Comparison of ENCODE assay signal across 21 cellular contexts in genomic region chr10:31171402-31172120, GRCh38.
DNase-seq lines count a peak whose midpoint lies in the region; ATAC-seq and TF ChIP-seq lines count a peak whose summit lies in the region.
"Had no signal": no experiment of that assay in that cellular context is flagged by ENCODE, and none has a peak within 500 bp of the region (broad histone marks: within the 10 kb centered on the region; RNA-seq: fewer than 3 reads in every experiment).

No MANE protein-coding gene starts in this region.

- H3K36me3 ChIP-seq in CD4-positive, CD25-positive, alpha-beta regulatory T cell (ENCODE audit: control insufficient read depth, insufficient read depth, low read length): no peaks in the 10 kb centered on the region
- H3K36me3 ChIP-seq in adipocyte (ENCODE audit: control insufficient read depth, insufficient read depth, low read length, severe bottlenecking): no peaks in the 10 kb centered on the region
- no peaks in the 10 kb centered on the region for H3K36me3 ChIP-seq in aorta (ENCODE audit: control insufficient read depth in 1 of 2, insufficient read depth in 2 of 2, low read length in 1 of 2)
- no peaks in the 10 kb centered on the region for H3K36me3 ChIP-seq in body of pancreas (replicated peaks in 1 of 2; ENCODE audit: insufficient read depth in 1 of 2, low read depth in 2 of 2)
- H3K36me3 ChIP-seq: BE2C, lower lobe of right lung, neutrophil had no signal

- no peak overlapping the region for H3K27ac ChIP-seq in CD4-positive, CD25-positive, alpha-beta regulatory T cell (ENCODE audit: insufficient read depth, low read length, poor library complexity, severe bottlenecking)
- no peak overlapping the region for H3K27ac ChIP-seq in aorta (ENCODE audit: low read depth in 1 of 2, low read length in 2 of 2)
- no peak overlapping the region for H3K27ac ChIP-seq in body of pancreas
- H3K27ac ChIP-seq: lower lobe of right lung, neutrophil had no signal

- H3K27ac Mint-ChIP-seq in CD4-positive, CD25-positive, alpha-beta regulatory T cell: peak overlapping the region in 2 of 3 donors; percentile 27 to 37
- H3K27ac Mint-ChIP-seq in MCF 10A (ENCODE audit: low read depth, unreplicated experiment): no peak overlapping the region
- H3K27ac Mint-ChIP-seq: activated naive CD4-positive, alpha-beta T cell treated with anti-CD3 and anti-CD28 coated beads, Interleukin-2, amount 50 U/mL, for 24 hours; effector memory CD8-positive, alpha-beta T cell; type B pancreatic cell had no signal

- no peaks in the 10 kb centered on the region for H3K4me1 ChIP-seq in CD4-positive, CD25-positive, alpha-beta regulatory T cell (ENCODE audit: control insufficient read depth, insufficient read depth, low read length, poor library complexity, severe bottlenecking)
- H3K4me1 ChIP-seq in adipocyte (ENCODE audit: control insufficient read depth, insufficient read depth, low read length) (peaks cover 5% of the 10 kb centered on the region), aorta (ENCODE audit: control insufficient read depth in 1 of 2, insufficient read depth in 2 of 2, low read length in 2 of 2) (no peaks in the 10 kb centered on the region), body of pancreas (no peaks in the 10 kb centered on the region)
- H3K4me1 ChIP-seq: BE2C, lower lobe of right lung had no signal

- intact Hi-C loops in MCF 10A (cut with micrococcal nuclease) (no loop called here), aorta (cut with DNase I) (no loop called here), body of pancreas (cut with DNase I) (no loop called here)

- H3K4me3 ChIP-seq in CD4-positive, CD25-positive, alpha-beta regulatory T cell (ENCODE audit: low read depth, low read length): no peak overlapping the region
- H3K4me3 ChIP-seq in adipocyte (ENCODE audit: low read length): no peak overlapping the region
- no peak overlapping the region for H3K4me3 ChIP-seq in foreskin fibroblast (ENCODE audit: low read depth in 1 of 2, low read length in 2 of 2)
- H3K4me3 ChIP-seq in aorta (ENCODE audit: low read length in 2 of 2): no peak overlapping the region
- no peak overlapping the region for H3K4me3 ChIP-seq in body of pancreas
- H3K4me3 ChIP-seq: lower lobe of right lung had no signal

- DNase-seq in CD4-positive, CD25-positive, alpha-beta regulatory T cell: no peak
- peak; percentile 84 for DNase-seq in HCEC 1CT
- DNase-seq in adipocyte (ENCODE audit: low read depth): peak; percentile 39
- DNase-seq in foreskin fibroblast: peak; percentile 88 to 94
- no peak for DNase-seq in MCF 10A (ENCODE audit: unreplicated experiment)
- DNase-seq in aorta: no peak
- no peak for DNase-seq in NCI-H69 (lab: John Stamatoyannopoulos, UW)
- no peak for DNase-seq in body of pancreas
- DNase-seq: activated CD4-positive, CD25-positive, alpha-beta regulatory T cell treated with anti-CD3 and anti-CD28 coated beads, Interleukin-2, amount 50 U/mL, for 72 hours; activated CD8-positive, alpha-beta memory T cell treated with anti-CD3 and anti-CD28 coated beads for 24 hours; activated T-cell treated with anti-CD3 and anti-CD28 coated beads, Interleukin-2, amount 50 U/mL, for 4 hours; BE2C; effector memory CD8-positive, alpha-beta T cell; GOT3; hippocampal formation; lower lobe of right lung; NCI-H1092 treated with DMSO at 0.1 percent for 48 hours; NCI-H2029 treated with DMSO at 0.1 percent for 48 hours had no signal

- H3K27me3 ChIP-seq in CD4-positive, CD25-positive, alpha-beta regulatory T cell (ENCODE audit: control insufficient read depth, insufficient read depth, low read length): peaks cover 12% of the 10 kb centered on the region
- H3K27me3 ChIP-seq in adipocyte (replicated peaks; ENCODE audit: control insufficient read depth, insufficient read depth, low read length): no peaks in the 10 kb centered on the region
- H3K27me3 ChIP-seq in aorta (ENCODE audit: control insufficient read depth in 1 of 2, insufficient read depth in 2 of 2, low read length in 1 of 2): no peaks in the 10 kb centered on the region
- no peaks in the 10 kb centered on the region for H3K27me3 ChIP-seq in body of pancreas
- H3K27me3 ChIP-seq: BE2C, neutrophil had no signal

- 63 to 79% methylated on average over 4 of the region's 4 CpGs for WGBS in aorta, 2 donors
- WGBS in body of pancreas, 2 donors: 68 to 83% methylated on average over 4 of the region's 4 CpGs

- TF ChIP-seq CTCF in foreskin fibroblast (IDR thresholded peaks at IDR 0.05; ENCODE audit: low read depth, low read length): no peak
- TF ChIP-seq CTCF in MCF 10A (IDR thresholded peaks at IDR 0.05; ENCODE audit: unreplicated experiment): no peak
- no peak for TF ChIP-seq CTCF in body of pancreas (IDR thresholded peaks at IDR 0.05)

- no peak for TF ChIP-seq POLR2A in body of pancreas (IDR thresholded peaks at IDR 0.05)

- H3K9ac ChIP-seq in adipocyte (ENCODE audit: low read length): no peak overlapping the region

- H3K36me3 Mint-ChIP-seq in CD4-positive, CD25-positive, alpha-beta regulatory T cell: no peaks in the 10 kb centered on the region
- H3K36me3 Mint-ChIP-seq in MCF 10A (ENCODE audit: insufficient read depth, unreplicated experiment): no peaks in the 10 kb centered on the region
- H3K36me3 Mint-ChIP-seq: type B pancreatic cell had no signal

- H3K4me3 Mint-ChIP-seq in CD4-positive, CD25-positive, alpha-beta regulatory T cell: no peak overlapping the region
- H3K4me3 Mint-ChIP-seq in MCF 10A (ENCODE audit: unreplicated experiment): no peak overlapping the region
- H3K4me3 Mint-ChIP-seq: activated naive CD4-positive, alpha-beta T cell treated with anti-CD3 and anti-CD28 coated beads, Interleukin-2, amount 50 U/mL, for 24 hours; activated T-cell treated with anti-CD3 and anti-CD28 coated beads, Interleukin-2, amount 50 U/mL, for 4 hours; effector memory CD8-positive, alpha-beta T cell; type B pancreatic cell had no signal

- ATAC-seq in CD4-positive, CD25-positive, alpha-beta regulatory T cell (ENCODE audit: low read depth in 2 of 2): no peak
- no peak for ATAC-seq in aorta (ENCODE audit: low FRiP score)
- ATAC-seq in body of pancreas: no peak
- ATAC-seq: activated T-cell treated with anti-CD3 and anti-CD28 coated beads, Interleukin-2, amount 50 U/mL, for 4 hours; effector memory CD8-positive, alpha-beta T cell; lower lobe of right lung had no signal

- POLR2A ChIA-PET in MCF 10A (lab: Yijun Ruan, JAX): no interaction called here

- peaks cover 13% of the 10 kb centered on the region for H3K27me3 Mint-ChIP-seq in CD4-positive, CD25-positive, alpha-beta regulatory T cell
- no peaks in the 10 kb centered on the region for H3K27me3 Mint-ChIP-seq in MCF 10A (ENCODE audit: insufficient read depth, unreplicated experiment)

- H3K9me3 Mint-ChIP-seq in CD4-positive, CD25-positive, alpha-beta regulatory T cell: peaks cover 3 to 23% (median 11%) of the 10 kb centered on the region in 7 donors
- peaks cover 7% of the 10 kb centered on the region for H3K9me3 Mint-ChIP-seq in MCF 10A (ENCODE audit: unreplicated experiment)

- BruUV-seq in MCF 10A (replicated peaks; lab: Mats Ljungman, UMichigan): no TSS peak

- H3K9me3 ChIP-seq in CD4-positive, CD25-positive, alpha-beta regulatory T cell (ENCODE audit: control insufficient read depth in 2 of 2, low read length in 2 of 2): peaks cover 12 to 18% of the 10 kb centered on the region in 2 experiments
- peaks cover 23% of the 10 kb centered on the region for H3K9me3 ChIP-seq in adipocyte (ENCODE audit: control insufficient read depth, low read length)
- H3K9me3 ChIP-seq in aorta (ENCODE audit: control insufficient read depth, low read length): peaks cover 5% of the 10 kb centered on the region
- H3K9me3 ChIP-seq in body of pancreas: peaks cover 0 to 7% (median 0%) of the 10 kb centered on the region in 3 donors
- H3K9me3 ChIP-seq: BE2C, neutrophil had no signal

- CTCF ChIA-PET in MCF 10A (lab: Yijun Ruan, JAX): no interaction called here

- no peaks in the 10 kb centered on the region for H3K4me1 Mint-ChIP-seq in CD4-positive, CD25-positive, alpha-beta regulatory T cell
- no peaks in the 10 kb centered on the region for H3K4me1 Mint-ChIP-seq in MCF 10A (ENCODE audit: insufficient read depth, unreplicated experiment)
- H3K4me1 Mint-ChIP-seq: activated naive CD4-positive, alpha-beta T cell treated with anti-CD3 and anti-CD28 coated beads, Interleukin-2, amount 50 U/mL, for 24 hours had no signal

Comparison
In these comparisons a context has a peak if more than half of its experiments do, and no peak if none do; other contexts are left out.
1. DNase-seq: peak in HCEC 1CT (single experiment), adipocyte (single experiment) and foreskin fibroblast (2 of 2); none in CD4-positive, CD25-positive, alpha-beta regulatory T cell (0 of 3), MCF 10A (single experiment), aorta (0 of 2), NCI-H69 (single experiment) and body of pancreas (0 of 4).